In genomic region chr6:138539882-138540281, GRCh38 we compare ENCODE assay signal across 1 cellular context.
A peak's percentile ranks its signal among the peaks of the same experiment; 100 is the strongest.
TF ChIP-seq lines count a peak whose summit lies in the region.

No MANE protein-coding gene starts in this region.

TF ChIP-seq in HepG2, 621 proteins besides CTCF, POLR2A, EP300 and RAD21:
- TF ChIP-seq FOSL2 (CRISPR knock-in tag; IDR thresholded peaks at IDR 0.05) (no peak), ATF2 (CRISPR knock-in tag; IDR thresholded peaks at IDR 0.05) (0 out of 2 replicates have a peak, but pooled peaks have one; percentile 26)
